Comparison of ENCODE assay signal across 29 cellular contexts in genomic region chr20:61842011-61842410, GRCh38.
A peak's percentile ranks its signal among the peaks of the same experiment; 100 is the strongest.
DNase-seq lines count a peak whose midpoint lies in the region; ATAC-seq and TF ChIP-seq lines count a peak whose summit lies in the region.
"Had no signal": no experiment of that assay in that cellular context is flagged by ENCODE, and none has a peak within 500 bp of the region (broad histone marks: within the 10 kb centered on the region; RNA-seq: fewer than 3 reads in every experiment).

No MANE protein-coding gene starts in this region.

- no peak overlapping the region for H3K4me3 Mint-ChIP-seq in CD14-positive monocyte
- H3K4me3 Mint-ChIP-seq: activated CD4-positive, alpha-beta T cell treated with anti-CD3 and anti-CD28 coated beads, Interleukin-2, amount 10 ng/mL, durations not matched to agents 24 days and 14 days; brain; T-cell; WTC11 had no signal

- intact Hi-C loops in left ventricle myocardium superior (cut with micrococcal nuclease) (no loop called here), Right ventricle myocardium superior (cut with DNase I) (no loop called here), CD14-positive monocyte (cut with micrococcal nuclease) (no loop called here)

- peaks cover 0 to 2% (median 1%) of the 10 kb centered on the region in 3 donors for H3K27me3 Mint-ChIP-seq in CD14-positive monocyte (ENCODE audit: low read depth in 3 of 3)
- H3K27me3 Mint-ChIP-seq: activated CD4-positive, alpha-beta T cell treated with anti-CD3 and anti-CD28 coated beads, Interleukin-2, amount 10 ng/mL, durations not matched to agents 24 days and 14 days had no signal

- H3K36me3 Mint-ChIP-seq in CD14-positive monocyte, result no peaks in the 10 kb centered on the region
- H3K36me3 Mint-ChIP-seq: T-cell, WTC11 had no signal

- no peaks in the 10 kb centered on the region for H3K4me1 Mint-ChIP-seq in CD14-positive monocyte
- H3K4me1 Mint-ChIP-seq: activated CD4-positive, alpha-beta T cell treated with anti-CD3 and anti-CD28 coated beads, Interleukin-2, amount 10 ng/mL, durations not matched to agents 24 days and 14 days; T-cell; WTC11 had no signal

- H3K9me3 Mint-ChIP-seq in CD14-positive monocyte, result peaks cover 0 to 35% (median 17%) of the 10 kb centered on the region in 7 donors
- H3K9me3 Mint-ChIP-seq: activated CD4-positive, alpha-beta T cell treated with anti-CD3 and anti-CD28 coated beads, Interleukin-2, amount 10 ng/mL, durations not matched to agents 24 days and 14 days; activated T-helper 2 cell treated with anti-CD3 and anti-CD28 coated beads, Interferon-gamma antibody, Interleukin-2, Interleukin-4, amounts not matched to agents 10 μg/mL and 5 μg/mL and 100 μg/mL, durations not matched to agents 14 hours and 24 hours and 36 hours; T-cell; WTC11 had no signal

- H3K27ac Mint-ChIP-seq in CD14-positive monocyte, result no peak overlapping the region
- H3K27ac Mint-ChIP-seq: activated CD4-positive, alpha-beta T cell treated with anti-CD3 and anti-CD28 coated beads, Interleukin-2, amount 10 ng/mL, durations not matched to agents 24 days and 14 days; activated T-helper 2 cell treated with anti-CD3 and anti-CD28 coated beads, Interferon-gamma antibody, Interleukin-2, Interleukin-4, amounts not matched to agents 10 μg/mL and 5 μg/mL and 100 μg/mL, durations not matched to agents 14 hours and 24 hours and 36 hours; T-cell; WTC11 had no signal

- ATAC-seq in left ventricle myocardium superior (no peak), Right ventricle myocardium superior (ENCODE audit: poor library complexity) (no peak)
- ATAC-seq: gastroesophageal sphincter, GM12878, left colon, pancreas, T-cell, WTC11 had no signal

- TF ChIP-seq CTCF in CD14-positive monocyte (IDR thresholded peaks at IDR 0.05), result no peak

- DNase-seq in NCI-H1092 treated with DMSO at 0.1 percent for 48 hours (lab: John Stamatoyannopoulos, UW) (peak; percentile 23), NCI-H1092 (lab: John Stamatoyannopoulos, UW) (no peak), left ventricle myocardium superior (peak; percentile 18), Right ventricle myocardium superior (no peak), dermis blood vessel endothelial cell (peak; percentile 4), hippocampal formation (lab: John Stamatoyannopoulos, UW) (no peak), CD14-positive monocyte (ENCODE audit: low spot score) (no peak), GDM1 (lab: John Stamatoyannopoulos, UW) (no peak)
- DNase-seq: activated CD4-positive, alpha-beta T cell treated with anti-CD3 and anti-CD28 coated beads, Interleukin-2, amount 10 ng/mL, durations not matched to agents 24 days and 14 days; activated CD8-positive, alpha-beta memory T cell treated with anti-CD3 and anti-CD28 coated beads for 24 hours; activated naive CD4-positive, alpha-beta T cell treated with anti-CD3 and anti-CD28 coated beads, Interleukin-2, amount 50 U/mL, for 16 hours; activated T-cell treated with anti-CD3 and anti-CD28 coated beads for 4 hours; Calu3; KG1; left colon; mesenchymal stem cell; NCI-H1436 treated with DMSO at 0.1 percent for 48 hours; NCI-H774; retina; SJCRH30; small intestine; stimulated activated naive CD4-positive, alpha-beta T cell; T-cell had no signal

Comparison
In these comparisons a context has a peak if more than half of its experiments do, and no peak if none do; other contexts are left out.
1. DNase-seq: peak in NCI-H1092 treated with DMSO at 0.1 percent for 48 hours (single experiment), left ventricle myocardium superior (single experiment) and dermis blood vessel endothelial cell (single experiment); none in NCI-H1092 (single experiment), Right ventricle myocardium superior (single experiment), hippocampal formation (0 of 2), CD14-positive monocyte (single experiment) and GDM1 (single experiment).